Comparison of ENCODE assay signal across 9 cellular contexts in the genomic region with DNA sequence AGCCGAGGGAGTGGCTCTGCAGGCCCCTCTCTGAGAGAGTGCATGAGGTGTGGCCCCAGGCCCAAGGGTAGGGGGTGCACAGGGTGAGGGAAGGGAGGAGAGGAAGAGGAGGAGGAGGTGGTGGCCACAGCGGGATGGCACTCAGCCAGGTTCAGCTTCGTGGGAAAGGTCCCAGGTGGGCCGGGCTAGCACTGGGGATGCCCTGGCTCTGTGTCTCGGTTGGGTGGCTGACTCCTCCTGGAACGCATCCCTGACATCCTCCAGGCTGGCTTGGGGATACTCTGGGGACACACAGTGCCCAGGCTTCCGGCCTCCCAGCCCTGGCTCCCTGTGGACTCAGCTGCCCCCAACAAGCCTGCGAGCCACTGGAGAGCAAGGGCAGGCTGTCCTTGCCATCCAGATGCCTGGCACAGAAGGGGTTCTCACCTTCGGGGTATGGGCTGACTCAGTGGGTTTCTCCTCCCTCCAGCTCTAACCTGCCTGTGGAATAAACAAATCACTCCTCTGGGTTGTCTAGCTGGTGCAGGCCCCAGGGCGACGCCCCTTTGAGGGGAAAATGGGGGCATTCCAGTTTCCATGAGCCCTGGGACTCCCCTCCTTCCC. TPM values are rescaled to one million over a fixed set of nuclear protein-coding genes. Genes with fewer than 3 reads are reported as not detected.
DNase-seq lines count a peak whose midpoint lies in the region; ATAC-seq and TF ChIP-seq lines count a peak whose summit lies in the region.
"Had no signal": no experiment of that assay in that cellular context is flagged by ENCODE, and none has a peak within 500 bp of the region (broad histone marks: within the 10 kb centered on the region; RNA-seq: fewer than 3 reads in every experiment).

No MANE protein-coding gene starts in this region.

- no peak overlapping the region for H3K27ac Mint-ChIP-seq in neural progenitor cell

- H3K9ac ChIP-seq in neural progenitor cell, result no peak overlapping the region
- no peak overlapping the region for H3K9ac ChIP-seq in mammary epithelial cell (ENCODE audit: insufficient read depth, low read length)

- DNase-seq in activated gamma-delta T cell (lab: John Stamatoyannopoulos, UW) (peak; percentile 16), activated gamma-delta T cell treated with Interleukin-2 at 50 U/mL for 16 hours (no peak), neural progenitor cell (ENCODE audit: low spot score) (no peak), upper lobe of right lung (peak; percentile 58), amygdala (lab: John Stamatoyannopoulos, UW) (no peak), mammary epithelial cell (no peak)
- DNase-seq in activated naive CD4-positive, alpha-beta T cell treated with anti-CD3 and anti-CD28 coated beads, Interleukin-2, amount 50 U/mL, for 16 hours, result peak; percentile 52

- ATAC-seq in upper lobe of right lung (no peak), GM21367 (IDR thresholded peaks at IDR 0.05; ENCODE audit: unreplicated experiment) (no peak)

- dilution Hi-C loops in mammary epithelial cell (cut with HindIII; ENCODE audit: low sequenced_read_pairs), result no loop called here

- peaks cover 1% of the 10 kb centered on the region for H3K36me3 Mint-ChIP-seq in neural progenitor cell

- peak overlapping the region; percentile 40 for H2AFZ ChIP-seq in neural progenitor cell (replicated peaks)
- H2AFZ ChIP-seq in mammary epithelial cell (ENCODE audit: low read depth, low read length), result no peak overlapping the region

- H3K4me1 Mint-ChIP-seq in neural progenitor cell, result peaks cover 20% of the 10 kb centered on the region

- H3K9me3 ChIP-seq in neural progenitor cell (ENCODE audit: low read depth) (no peaks in the 10 kb centered on the region), upper lobe of right lung (no peaks in the 10 kb centered on the region), mammary epithelial cell (replicated peaks; ENCODE audit: insufficient read depth, low read length) (no peaks in the 10 kb centered on the region)

- H3K4me1 ChIP-seq in neural progenitor cell (no peaks in the 10 kb centered on the region), upper lobe of right lung (no peaks in the 10 kb centered on the region), mammary epithelial cell (ENCODE audit: insufficient read depth, low read length) (no peaks in the 10 kb centered on the region)

- intact Hi-C loops in upper lobe of right lung (cut with DNase I) (no loop called here), mammary epithelial cell (cut with micrococcal nuclease) (no loop called here)

- H3K4me3 Mint-ChIP-seq in neural progenitor cell, result no peak overlapping the region
- H3K4me3 Mint-ChIP-seq: neural crest cell had no signal

- H3K79me2 ChIP-seq in neural progenitor cell (ENCODE audit: low read depth) (no peaks in the 10 kb centered on the region), mammary epithelial cell (ENCODE audit: insufficient read depth, low read length) (no peaks in the 10 kb centered on the region)

- no peaks in the 10 kb centered on the region for H3F3A ChIP-seq in neural progenitor cell (ENCODE audit: low read depth)

- in situ Hi-C loops in mammary epithelial cell (cut with MboI; ENCODE audit: low sequenced_read_pairs in 2 of 2), result loop anchor here in 1 of 2 donors (25.0 kb wide), 1 partner anchor 675 kb away; no protein-coding TSS in a partner anchor

- H3K27ac ChIP-seq in neural progenitor cell (no peak overlapping the region), upper lobe of right lung (peak overlapping the region; percentile 63), mammary epithelial cell (ENCODE audit: insufficient read depth, low read depth, low read length) (no peak overlapping the region)

- no peak overlapping the region for H3K4me2 ChIP-seq in neural progenitor cell
- H3K4me2 ChIP-seq in mammary epithelial cell (ENCODE audit: insufficient read depth, low read depth, low read length), result no peak overlapping the region

- H3K27me3 Mint-ChIP-seq in neural progenitor cell (ENCODE audit: insufficient read depth, low read depth), result peaks cover 10% of the 10 kb centered on the region

- H4K20me1 ChIP-seq in neural progenitor cell (ENCODE audit: low read depth) (no peaks in the 10 kb centered on the region), mammary epithelial cell (ENCODE audit: insufficient read depth, low read length) (no peaks in the 10 kb centered on the region)

- H3K36me3 ChIP-seq in neural progenitor cell (no peaks in the 10 kb centered on the region), upper lobe of right lung (no peaks in the 10 kb centered on the region), mammary epithelial cell (ENCODE audit: insufficient read depth, low read length) (no peaks in the 10 kb centered on the region)

- H3K9me3 Mint-ChIP-seq in neural progenitor cell, result no peaks in the 10 kb centered on the region
- H3K9me3 Mint-ChIP-seq: neural crest cell had no signal

- H3K4me3 ChIP-seq in neural progenitor cell (no peak overlapping the region), upper lobe of right lung (no peak overlapping the region), mammary epithelial cell (replicated peaks in 1 of 3; ENCODE audit: insufficient read depth in 1 of 3, low read depth in 2 of 3, low read length in 3 of 3) (no peak overlapping the region)

- WGBS in mammary epithelial cell (ENCODE audit: low coverage, missing lambda C conversion rate), result 80% methylated on average over 9 of the region's 11 CpGs

- CTCF ChIA-PET in mammary epithelial cell (lab: Charles Lee; ENCODE audit: low non-redundant PET), result no interaction called here

- BruUV-seq in mammary epithelial cell (replicated peaks; lab: Mats Ljungman, UMichigan), result no TSS peak

- TF ChIP-seq CTCF in neural progenitor cell (IDR thresholded peaks at IDR 0.05), result no peak
- no peak for TF ChIP-seq CTCF in upper lobe of right lung (IDR thresholded peaks at IDR 0.05)
- TF ChIP-seq CTCF in mammary epithelial cell (conservative IDR thresholded peaks at IDR 0.05 in 1 of 2, IDR thresholded peaks at IDR 0.05 in 1 of 2; ENCODE audit: extremely low read depth in 1 of 2, insufficient read depth in 1 of 2, low read depth in 1 of 2, low read length in 2 of 2), result no peak

- H3K27me3 ChIP-seq in neural progenitor cell, result no peaks in the 10 kb centered on the region
- H3K27me3 ChIP-seq in upper lobe of right lung, result peaks cover 8% of the 10 kb centered on the region
- no peaks in the 10 kb centered on the region for H3K27me3 ChIP-seq in mammary epithelial cell (ENCODE audit: insufficient read depth, low read length)

RNA-seq across cellular contexts. Expression of a gene that starts 0.6 kb away (rescaled TPM):
- total RNA-seq in neural progenitor cell (ENCODE audit: low replicate concordance), result 0.37 TPM in 1 of 2 replicates, not detected in the other
- 10.2 TPM for total RNA-seq in upper lobe of right lung
- under 1 TPM in 1 of 2 donors, not detected in 1; 0.17 TPM for total RNA-seq in mammary epithelial cell
- 0.06 TPM for polyA plus RNA-seq in mammary epithelial cell
- polyA minus RNA-seq in mammary epithelial cell, result not detected

RNA-seq across cellular contexts. Expression of a gene that starts 43.3 kb away (rescaled TPM):
- total RNA-seq in neural progenitor cell (ENCODE audit: low replicate concordance) (3.3 and 6.2 TPM in 2 replicates), upper lobe of right lung (14.4 TPM), mammary epithelial cell (1 to 10 TPM; 1.5 to 2.8 TPM)
- polyA plus RNA-seq in mammary epithelial cell, result 0.84 TPM
- not detected for polyA minus RNA-seq in mammary epithelial cell

RNA-seq across cellular contexts. Expression of a gene that starts 49.0 kb away (rescaled TPM):
- total RNA-seq in neural progenitor cell (ENCODE audit: low replicate concordance), result 42.9 and 73.2 TPM in 2 replicates
- total RNA-seq in upper lobe of right lung, result 60.7 TPM
- 10 to 100 TPM; 51.8 to 56.4 TPM for total RNA-seq in mammary epithelial cell
- polyA plus RNA-seq in mammary epithelial cell, result 48.5 TPM
- 35.4 TPM for polyA minus RNA-seq in mammary epithelial cell

Comparison
In these comparisons a context has a peak if more than half of its experiments do, and no peak if none do; other contexts are left out.
1. DNase-seq: peak in activated gamma-delta T cell (single experiment), activated naive CD4-positive, alpha-beta T cell treated with anti-CD3 and anti-CD28 coated beads, Interleukin-2, amount 50 U/mL, for 16 hours (single experiment) and upper lobe of right lung (single experiment); none in activated gamma-delta T cell treated with Interleukin-2 at 50 U/mL for 16 hours (single experiment), neural progenitor cell (single experiment), amygdala (0 of 56) and mammary epithelial cell (single experiment).